ENCODE assay signal across 1 cellular context in the genomic region with DNA sequence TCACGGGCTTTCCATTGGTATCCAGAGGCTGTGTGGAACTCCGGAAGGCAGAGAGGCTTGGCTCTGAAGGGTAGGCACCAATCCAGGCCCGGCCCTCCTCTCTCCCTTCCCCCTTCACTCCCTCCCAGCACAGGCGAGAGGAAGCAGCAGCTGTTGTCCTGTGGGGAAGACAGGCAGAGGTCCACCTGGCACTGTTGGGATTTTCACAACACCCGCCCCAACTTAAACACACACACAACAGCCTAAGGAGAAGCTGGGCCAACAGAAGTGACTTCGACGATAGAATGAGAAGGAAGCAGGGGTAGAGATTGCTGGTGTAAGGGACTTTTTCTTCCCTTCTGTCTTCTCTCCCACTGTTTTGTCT.
TF ChIP-seq lines count a peak whose summit lies in the region.

No MANE protein-coding gene starts in this region.

TF ChIP-seq in HepG2, 621 proteins besides CTCF, POLR2A, EP300 and RAD21 (continued from another document and continues in another):
- TF ChIP-seq, protein P1, sequence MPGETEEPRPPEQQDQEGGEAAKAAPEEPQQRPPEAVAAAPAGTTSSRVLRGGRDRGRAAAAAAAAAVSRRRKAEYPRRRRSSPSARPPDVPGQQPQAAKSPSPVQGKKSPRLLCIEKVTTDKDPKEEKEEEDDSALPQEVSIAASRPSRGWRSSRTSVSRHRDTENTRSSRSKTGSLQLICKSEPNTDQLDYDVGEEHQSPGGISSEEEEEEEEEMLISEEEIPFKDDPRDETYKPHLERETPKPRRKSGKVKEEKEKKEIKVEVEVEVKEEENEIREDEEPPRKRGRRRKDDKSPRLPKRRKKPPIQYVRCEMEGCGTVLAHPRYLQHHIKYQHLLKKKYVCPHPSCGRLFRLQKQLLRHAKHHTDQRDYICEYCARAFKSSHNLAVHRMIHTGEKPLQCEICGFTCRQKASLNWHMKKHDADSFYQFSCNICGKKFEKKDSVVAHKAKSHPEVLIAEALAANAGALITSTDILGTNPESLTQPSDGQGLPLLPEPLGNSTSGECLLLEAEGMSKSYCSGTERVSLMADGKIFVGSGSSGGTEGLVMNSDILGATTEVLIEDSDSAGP (CRISPR knock-in tag; IDR thresholded peaks at IDR 0.05; ENCODE audit: borderline replicate concordance) = peak; percentile 54; the same call in 1 of the 2 replicates
- TF ChIP-seq PRDM10 (CRISPR knock-in tag; IDR thresholded peaks at IDR 0.05; ENCODE audit: low read depth) (0 out of 2 replicates have a peak, but pooled peaks have one; percentile 34), NCOA1 (CRISPR knock-in tag; IDR thresholded peaks at IDR 0.05) (0 out of 2 replicates have a peak, but pooled peaks have one; percentile 54), IRF2 (CRISPR knock-in tag; IDR thresholded peaks at IDR 0.05) (0 out of 2 replicates have a peak, but pooled peaks have one; percentile 49), SOX13 (IDR thresholded peaks at IDR 0.05) (no peak), SOX13 (CRISPR knock-in tag; conservative IDR thresholded peaks at IDR 0.05 in 1 of 2, IDR thresholded peaks at IDR 0.05 in 1 of 2) (peak in 1 of 2 experiments; percentile 19; a peak in 1 of 4 replicates), MIXL1 (CRISPR knock-in tag; IDR thresholded peaks at IDR 0.05) (0 out of 2 replicates have a peak, but pooled peaks have one; percentile 45), PRPF4 (IDR thresholded peaks at IDR 0.05; ENCODE audit: low read depth, low read length, poor library complexity, severe bottlenecking) (peak; percentile 76), HBP1 (CRISPR knock-in tag; IDR thresholded peaks at IDR 0.05; ENCODE audit: low read depth) (0 out of 2 replicates have a peak, but pooled peaks have one; percentile 49), TFAP4 (IDR thresholded peaks at IDR 0.05; ENCODE audit: borderline replicate concordance, low read depth) (peak; percentile 94), ZNF343 (CRISPR knock-in tag; IDR thresholded peaks at IDR 0.05) (0 out of 2 replicates have a peak, but pooled peaks have one; percentile 20), ZNF350 (CRISPR knock-in tag; IDR thresholded peaks at IDR 0.05; ENCODE audit: borderline replicate concordance, low read depth) (peak; percentile 80; the same call in 1 of the 2 replicates), RFXAP (CRISPR knock-in tag; IDR thresholded peaks at IDR 0.05; ENCODE audit: borderline replicate concordance) (0 out of 2 replicates have a peak, but pooled peaks have one; percentile 61), RARA (CRISPR knock-in tag; IDR thresholded peaks at IDR 0.05) (peak; percentile 36; the same call in 1 of the 2 replicates), ZNF274 (CRISPR knock-in tag; IDR thresholded peaks at IDR 0.05) (0 out of 2 replicates have a peak, but pooled peaks have one; percentile 50), MEF2D (CRISPR knock-in tag; IDR thresholded peaks at IDR 0.05) (peak; percentile 41; the same call in 1 of the 2 replicates), BCL6 (CRISPR knock-in tag; IDR thresholded peaks at IDR 0.05) (peak; percentile 6; the same call in 1 of the 2 replicates), ZNF747 (CRISPR knock-in tag; IDR thresholded peaks at IDR 0.05; ENCODE audit: borderline replicate concordance) (no peak), TARDBP (CRISPR knock-in tag; IDR thresholded peaks at IDR 0.05) (0 out of 2 replicates have a peak, but pooled peaks have one; percentile 50), MIER2 (CRISPR knock-in tag; IDR thresholded peaks at IDR 0.05) (peak; percentile 14; the same call in 1 of the 2 replicates), ARNT2 (CRISPR knock-in tag; IDR thresholded peaks at IDR 0.05; ENCODE audit: low read depth) (0 out of 2 replicates have a peak, but pooled peaks have one; percentile 32), CBX2 (IDR thresholded peaks at IDR 0.05; ENCODE audit: low read depth, low read length) (no peak), CBX2 (CRISPR knock-in tag; IDR thresholded peaks at IDR 0.05; ENCODE audit: low read depth) (0 out of 2 replicates have a peak, but pooled peaks have one; percentile 12), ELF3 (CRISPR knock-in tag; IDR thresholded peaks at IDR 0.05) (peak; percentile 72), NONO (IDR thresholded peaks at IDR 0.05) (no peak), NONO (CRISPR knock-in tag; conservative IDR thresholded peaks at IDR 0.05) (no peak), HDAC2 (CRISPR knock-in tag; IDR thresholded peaks at IDR 0.05) (peak; percentile 53; the same call in 1 of the 2 replicates), HDAC1 (CRISPR knock-in tag; IDR thresholded peaks at IDR 0.05) (0 out of 2 replicates have a peak, but pooled peaks have one; percentile 17), ZNF792 (CRISPR knock-in tag; IDR thresholded peaks at IDR 0.05) (peak; percentile 48; the same call in 1 of the 2 replicates), RXRB (CRISPR knock-in tag; IDR thresholded peaks at IDR 0.05; ENCODE audit: borderline replicate concordance) (peak; percentile 38; the same call in 1 of the 2 replicates)
- TF ChIP-seq, protein P2, sequence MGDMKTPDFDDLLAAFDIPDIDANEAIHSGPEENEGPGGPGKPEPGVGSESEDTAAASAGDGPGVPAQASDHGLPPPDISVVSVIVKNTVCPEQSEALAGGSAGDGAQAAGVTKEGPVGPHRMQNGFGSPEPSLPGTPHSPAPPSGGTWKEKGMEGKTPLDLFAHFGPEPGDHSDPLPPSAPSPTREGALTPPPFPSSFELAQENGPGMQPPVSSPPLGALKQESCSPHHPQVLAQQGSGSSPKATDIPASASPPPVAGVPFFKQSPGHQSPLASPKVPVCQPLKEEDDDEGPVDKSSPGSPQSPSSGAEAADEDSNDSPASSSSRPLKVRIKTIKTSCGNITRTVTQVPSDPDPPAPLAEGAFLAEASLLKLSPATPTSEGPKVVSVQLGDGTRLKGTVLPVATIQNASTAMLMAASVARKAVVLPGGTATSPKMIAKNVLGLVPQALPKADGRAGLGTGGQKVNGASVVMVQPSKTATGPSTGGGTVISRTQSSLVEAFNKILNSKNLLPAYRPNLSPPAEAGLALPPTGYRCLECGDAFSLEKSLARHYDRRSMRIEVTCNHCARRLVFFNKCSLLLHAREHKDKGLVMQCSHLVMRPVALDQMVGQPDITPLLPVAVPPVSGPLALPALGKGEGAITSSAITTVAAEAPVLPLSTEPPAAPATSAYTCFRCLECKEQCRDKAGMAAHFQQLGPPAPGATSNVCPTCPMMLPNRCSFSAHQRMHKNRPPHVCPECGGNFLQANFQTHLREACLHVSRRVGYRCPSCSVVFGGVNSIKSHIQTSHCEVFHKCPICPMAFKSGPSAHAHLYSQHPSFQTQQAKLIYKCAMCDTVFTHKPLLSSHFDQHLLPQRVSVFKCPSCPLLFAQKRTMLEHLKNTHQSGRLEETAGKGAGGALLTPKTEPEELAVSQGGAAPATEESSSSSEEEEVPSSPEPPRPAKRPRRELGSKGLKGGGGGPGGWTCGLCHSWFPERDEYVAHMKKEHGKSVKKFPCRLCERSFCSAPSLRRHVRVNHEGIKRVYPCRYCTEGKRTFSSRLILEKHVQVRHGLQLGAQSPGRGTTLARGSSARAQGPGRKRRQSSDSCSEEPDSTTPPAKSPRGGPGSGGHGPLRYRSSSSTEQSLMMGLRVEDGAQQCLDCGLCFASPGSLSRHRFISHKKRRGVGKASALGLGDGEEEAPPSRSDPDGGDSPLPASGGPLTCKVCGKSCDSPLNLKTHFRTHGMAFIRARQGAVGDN (CRISPR knock-in tag; IDR thresholded peaks at IDR 0.05) = peak; percentile 84
- TF ChIP-seq, protein P3, sequence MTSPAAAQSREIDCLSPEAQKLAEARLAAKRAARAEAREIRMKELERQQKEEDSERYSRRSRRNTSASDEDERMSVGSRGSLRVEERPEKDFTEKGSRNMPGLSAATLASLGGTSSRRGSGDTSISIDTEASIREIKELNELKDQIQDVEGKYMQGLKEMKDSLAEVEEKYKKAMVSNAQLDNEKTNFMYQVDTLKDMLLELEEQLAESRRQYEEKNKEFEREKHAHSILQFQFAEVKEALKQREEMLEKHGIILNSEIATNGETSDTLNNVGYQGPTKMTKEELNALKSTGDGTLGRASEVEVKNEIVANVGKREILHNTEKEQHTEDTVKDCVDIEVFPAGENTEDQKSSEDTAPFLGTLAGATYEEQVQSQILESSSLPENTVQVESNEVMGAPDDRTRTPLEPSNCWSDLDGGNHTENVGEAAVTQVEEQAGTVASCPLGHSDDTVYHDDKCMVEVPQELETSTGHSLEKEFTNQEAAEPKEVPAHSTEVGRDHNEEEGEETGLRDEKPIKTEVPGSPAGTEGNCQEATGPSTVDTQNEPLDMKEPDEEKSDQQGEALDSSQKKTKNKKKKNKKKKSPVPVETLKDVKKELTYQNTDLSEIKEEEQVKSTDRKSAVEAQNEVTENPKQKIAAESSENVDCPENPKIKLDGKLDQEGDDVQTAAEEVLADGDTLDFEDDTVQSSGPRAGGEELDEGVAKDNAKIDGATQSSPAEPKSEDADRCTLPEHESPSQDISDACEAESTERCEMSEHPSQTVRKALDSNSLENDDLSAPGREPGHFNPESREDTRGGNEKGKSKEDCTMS (CRISPR knock-in tag; conservative IDR thresholded peaks at IDR 0.05) = no peak
- TF ChIP-seq, protein P4, sequence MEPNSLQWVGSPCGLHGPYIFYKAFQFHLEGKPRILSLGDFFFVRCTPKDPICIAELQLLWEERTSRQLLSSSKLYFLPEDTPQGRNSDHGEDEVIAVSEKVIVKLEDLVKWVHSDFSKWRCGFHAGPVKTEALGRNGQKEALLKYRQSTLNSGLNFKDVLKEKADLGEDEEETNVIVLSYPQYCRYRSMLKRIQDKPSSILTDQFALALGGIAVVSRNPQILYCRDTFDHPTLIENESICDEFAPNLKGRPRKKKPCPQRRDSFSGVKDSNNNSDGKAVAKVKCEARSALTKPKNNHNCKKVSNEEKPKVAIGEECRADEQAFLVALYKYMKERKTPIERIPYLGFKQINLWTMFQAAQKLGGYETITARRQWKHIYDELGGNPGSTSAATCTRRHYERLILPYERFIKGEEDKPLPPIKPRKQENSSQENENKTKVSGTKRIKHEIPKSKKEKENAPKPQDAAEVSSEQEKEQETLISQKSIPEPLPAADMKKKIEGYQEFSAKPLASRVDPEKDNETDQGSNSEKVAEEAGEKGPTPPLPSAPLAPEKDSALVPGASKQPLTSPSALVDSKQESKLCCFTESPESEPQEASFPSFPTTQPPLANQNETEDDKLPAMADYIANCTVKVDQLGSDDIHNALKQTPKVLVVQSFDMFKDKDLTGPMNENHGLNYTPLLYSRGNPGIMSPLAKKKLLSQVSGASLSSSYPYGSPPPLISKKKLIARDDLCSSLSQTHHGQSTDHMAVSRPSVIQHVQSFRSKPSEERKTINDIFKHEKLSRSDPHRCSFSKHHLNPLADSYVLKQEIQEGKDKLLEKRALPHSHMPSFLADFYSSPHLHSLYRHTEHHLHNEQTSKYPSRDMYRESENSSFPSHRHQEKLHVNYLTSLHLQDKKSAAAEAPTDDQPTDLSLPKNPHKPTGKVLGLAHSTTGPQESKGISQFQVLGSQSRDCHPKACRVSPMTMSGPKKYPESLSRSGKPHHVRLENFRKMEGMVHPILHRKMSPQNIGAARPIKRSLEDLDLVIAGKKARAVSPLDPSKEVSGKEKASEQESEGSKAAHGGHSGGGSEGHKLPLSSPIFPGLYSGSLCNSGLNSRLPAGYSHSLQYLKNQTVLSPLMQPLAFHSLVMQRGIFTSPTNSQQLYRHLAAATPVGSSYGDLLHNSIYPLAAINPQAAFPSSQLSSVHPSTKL (CRISPR knock-in tag; IDR thresholded peaks at IDR 0.05) = peak; percentile 66
